ENCODE assay signal across 22 cellular contexts in the genomic region with DNA sequence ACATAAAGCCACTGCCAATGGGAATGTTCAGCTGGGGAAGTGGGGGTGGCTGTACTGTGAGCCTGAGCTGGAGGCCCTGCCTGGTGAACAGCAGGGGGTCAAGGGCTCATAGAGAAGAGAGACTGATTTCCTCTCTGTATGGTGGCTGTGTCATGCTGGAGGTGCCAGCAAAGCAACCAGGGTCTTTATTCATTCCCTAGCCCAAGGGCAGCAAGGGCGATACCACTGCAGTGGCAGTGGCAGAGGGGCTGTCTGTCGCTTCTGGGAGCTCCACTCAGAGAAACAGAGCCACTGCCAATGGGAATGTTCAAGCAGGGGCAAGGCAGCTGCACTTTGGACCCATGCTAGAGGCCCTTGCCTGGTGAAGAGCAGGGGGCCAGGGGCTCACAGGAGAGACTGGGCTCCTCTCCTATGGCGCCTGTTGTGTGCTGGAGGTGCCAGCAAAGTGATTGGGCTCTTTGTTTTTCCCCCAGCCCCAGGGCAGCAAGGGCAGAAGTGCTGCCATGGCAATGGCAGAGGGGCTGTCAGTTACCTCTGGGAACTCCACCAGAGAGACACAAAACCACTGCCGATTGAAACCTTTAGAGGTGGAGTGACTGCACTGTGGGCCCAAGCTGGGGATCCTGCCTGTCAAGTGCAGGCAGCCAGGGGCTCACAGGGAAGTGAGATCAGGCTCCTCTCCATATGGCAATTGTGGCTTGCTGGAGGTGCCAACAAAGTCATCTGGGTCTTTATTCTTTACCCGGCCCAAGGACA.
"Had no signal": no experiment of that assay in that cellular context is flagged by ENCODE, and none has a peak within 500 bp of the region (broad histone marks: within the 10 kb centered on the region; RNA-seq: fewer than 3 reads in every experiment).

No MANE protein-coding gene starts in this region.

- H3K27ac ChIP-seq: body of pancreas, cardiac muscle cell, heart left ventricle, neutrophil, parathyroid adenoma, skin epidermis, stomach, suprapubic skin, tibial nerve had no signal

- H2AFZ ChIP-seq: parathyroid adenoma had no signal

- H3K27me3 ChIP-seq: body of pancreas, cardiac muscle cell, heart left ventricle, neutrophil, stomach, suprapubic skin, tibial nerve had no signal

- FAIRE-seq: endometrium had no signal

- H3K9ac ChIP-seq: parathyroid adenoma had no signal

- H3K9me3 ChIP-seq: body of pancreas, neutrophil, suprapubic skin had no signal

- H3K4me3 ChIP-seq: body of pancreas, cardiac muscle cell, heart left ventricle, skin epidermis, stomach, suprapubic skin, tibial nerve had no signal

- H3K4me3 Mint-ChIP-seq: activated CD4-positive, alpha-beta memory T cell treated with anti-CD3 and anti-CD28 coated beads, Interleukin-2, amount 10 ng/mL, durations not matched to agents 7 days and 5 days; activated CD4-positive, alpha-beta T cell treated with anti-CD3 and anti-CD28 coated beads, Interleukin-2, amount 10 ng/mL, durations not matched to agents 24 days and 14 days; activated naive CD4-positive, alpha-beta T cell treated with anti-CD3 and anti-CD28 coated beads, Interleukin-2, amount 50 U/mL, for 24 hours; natural killer cell treated with Interleukin-12 subunit alpha and Interleukin-12 subunit beta and Interleukin-15 and Interleukin-18, amount 100 ng/mL, for 72 hours had no signal

- H3K36me3 Mint-ChIP-seq: activated naive CD4-positive, alpha-beta T cell treated with anti-CD3 and anti-CD28 coated beads, Interleukin-2, amount 50 U/mL, for 24 hours had no signal

- H3K4me1 ChIP-seq: body of pancreas, heart left ventricle, parathyroid adenoma, stomach, suprapubic skin, tibial nerve had no signal

- H3K9me3 Mint-ChIP-seq: activated CD4-positive, alpha-beta memory T cell treated with anti-CD3 and anti-CD28 coated beads, Interleukin-2, amount 10 ng/mL, durations not matched to agents 7 days and 5 days; activated CD4-positive, alpha-beta T cell treated with anti-CD3 and anti-CD28 coated beads, Interleukin-2, amount 10 ng/mL, durations not matched to agents 24 days and 14 days; natural killer cell treated with Interleukin-12 subunit alpha and Interleukin-12 subunit beta and Interleukin-15 and Interleukin-18, amount 100 ng/mL, for 72 hours had no signal

- H3K79me2 ChIP-seq: parathyroid adenoma had no signal

- H3K36me3 ChIP-seq: cardiac muscle cell, heart left ventricle, neutrophil, stomach, suprapubic skin, tibial nerve had no signal

- H3K27me3 Mint-ChIP-seq: activated CD4-positive, alpha-beta memory T cell treated with anti-CD3 and anti-CD28 coated beads, Interleukin-2, amount 10 ng/mL, durations not matched to agents 7 days and 5 days; activated CD4-positive, alpha-beta T cell treated with anti-CD3 and anti-CD28 coated beads, Interleukin-2, amount 10 ng/mL, durations not matched to agents 24 days and 14 days; natural killer cell treated with Interleukin-12 subunit alpha and Interleukin-12 subunit beta and Interleukin-15 and Interleukin-18, amount 100 ng/mL, for 72 hours had no signal

- H3K27ac Mint-ChIP-seq: activated CD4-positive, alpha-beta memory T cell treated with anti-CD3 and anti-CD28 coated beads, Interleukin-2, amount 10 ng/mL, durations not matched to agents 7 days and 5 days; activated CD4-positive, alpha-beta T cell treated with anti-CD3 and anti-CD28 coated beads, Interleukin-2, amount 10 ng/mL, durations not matched to agents 24 days and 14 days; activated naive CD4-positive, alpha-beta T cell treated with anti-CD3 and anti-CD28 coated beads, Interleukin-2, amount 50 U/mL, for 24 hours; natural killer cell treated with Interleukin-12 subunit alpha and Interleukin-12 subunit beta and Interleukin-15 and Interleukin-18, amount 100 ng/mL, for 72 hours had no signal

- DNase-seq: activated CD4-positive, alpha-beta memory T cell treated with anti-CD3 and anti-CD28 coated beads, Interleukin-2, amount 10 ng/mL, durations not matched to agents 7 days and 5 days; activated CD4-positive, alpha-beta T cell treated with anti-CD3 and anti-CD28 coated beads, Interleukin-2, amount 10 ng/mL, durations not matched to agents 24 days and 14 days; activated gamma-delta T cell treated with Interleukin-2 at 50 U/mL for 16 hours; activated T-cell treated with anti-CD3 and anti-CD28 coated beads, Interleukin-2, amount 50 U/mL, for 1 hour; anterior cingulate cortex; body of pancreas; cortex of kidney; heart left ventricle; left cardiac atrium; right cardiac atrium; stimulated activated CD4-positive, alpha-beta T cell treated with anti-CD3 and anti-CD28 coated beads, Interleukin-1b, Interleukin-23, amount 100 ng/mL, for 48 hours; stomach had no signal

- ATAC-seq: activated CD4-positive, CD25-positive, alpha-beta regulatory T cell treated with anti-CD3 and anti-CD28 coated beads, Interleukin-2, amount 50 U/mL, for 24 hours; body of pancreas; heart left ventricle; left cardiac atrium; natural killer cell treated with Interleukin-12 subunit alpha and Interleukin-12 subunit beta and Interleukin-15 and Interleukin-18, amount 100 ng/mL, for 72 hours; right cardiac atrium had no signal

- H3K4me1 Mint-ChIP-seq: activated CD4-positive, alpha-beta memory T cell treated with anti-CD3 and anti-CD28 coated beads, Interleukin-2, amount 10 ng/mL, durations not matched to agents 7 days and 5 days; activated CD4-positive, alpha-beta T cell treated with anti-CD3 and anti-CD28 coated beads, Interleukin-2, amount 10 ng/mL, durations not matched to agents 24 days and 14 days; activated naive CD4-positive, alpha-beta T cell treated with anti-CD3 and anti-CD28 coated beads, Interleukin-2, amount 50 U/mL, for 24 hours had no signal
